Comparison of ENCODE assay signal across 24 cellular contexts in genomic region chr10:69952069-69952800, GRCh38.
DNase-seq lines count a peak whose midpoint lies in the region; ATAC-seq and TF ChIP-seq lines count a peak whose summit lies in the region.
"Had no signal": no experiment of that assay in that cellular context is flagged by ENCODE, and none has a peak within 500 bp of the region (broad histone marks: within the 10 kb centered on the region; RNA-seq: fewer than 3 reads in every experiment).

No MANE protein-coding gene starts in this region.

- no peaks in the 10 kb centered on the region for H3K9me2 ChIP-seq in OCI-LY7 (ENCODE audit: insufficient read depth, low read length)

- H3K36me3 ChIP-seq in right atrium auricular region (no peaks in the 10 kb centered on the region), OCI-LY7 (ENCODE audit: insufficient read depth, low read length) (no peaks in the 10 kb centered on the region)
- H3K36me3 ChIP-seq: BE2C, heart left ventricle, left ventricle myocardium inferior had no signal

- no peaks in the 10 kb centered on the region for H4K20me1 ChIP-seq in OCI-LY7 (ENCODE audit: insufficient read depth, low read length)

- CTCF ChIA-PET in OCI-LY7 (lab: Charles Lee; ENCODE audit: unreplicated experiment) = no interaction called here

- H2AFZ ChIP-seq in OCI-LY7 (ENCODE audit: low read length) = peak overlapping the region; percentile 82

- peaks cover 11% of the 10 kb centered on the region for H3K27me3 Mint-ChIP-seq in memory B cell
- peaks cover 26 to 78% of the 10 kb centered on the region in 2 donors for H3K27me3 Mint-ChIP-seq in effector memory CD8-positive, alpha-beta T cell
- H3K27me3 Mint-ChIP-seq: activated CD4-positive, alpha-beta T cell treated with anti-CD3 and anti-CD28 coated beads, Interleukin-2, amount 10 ng/mL, durations not matched to agents 24 days and 14 days had no signal

- no peaks in the 10 kb centered on the region for H3K36me3 Mint-ChIP-seq in memory B cell
- peaks cover 8% of the 10 kb centered on the region for H3K36me3 Mint-ChIP-seq in effector memory CD8-positive, alpha-beta T cell (ENCODE audit: insufficient read depth)
- H3K36me3 Mint-ChIP-seq: activated naive CD4-positive, alpha-beta T cell treated with anti-CD3 and anti-CD28 coated beads, Interleukin-2, amount 50 U/mL, for 24 hours; IgD-negative memory B cell had no signal

- H3K4me1 ChIP-seq in right atrium auricular region = no peaks in the 10 kb centered on the region
- H3K4me1 ChIP-seq in OCI-LY7 (ENCODE audit: insufficient read depth, low read length, poor library complexity, severe bottlenecking) = peaks cover 25% of the 10 kb centered on the region
- H3K4me1 ChIP-seq: BE2C, heart left ventricle, left ventricle myocardium inferior, testis had no signal

- H3K27ac Mint-ChIP-seq in memory B cell = peak overlapping the region; percentile 35
- no peak overlapping the region for H3K27ac Mint-ChIP-seq in effector memory CD8-positive, alpha-beta T cell
- H3K27ac Mint-ChIP-seq: activated CD4-positive, alpha-beta T cell treated with anti-CD3 and anti-CD28 coated beads, Interleukin-2, amount 10 ng/mL, durations not matched to agents 24 days and 14 days; activated naive CD4-positive, alpha-beta T cell treated with anti-CD3 and anti-CD28 coated beads, Interleukin-2, amount 50 U/mL, for 24 hours; activated T-cell treated with anti-CD3 and anti-CD28 coated beads, Interleukin-2, amount 50 U/mL, for 72 hours had no signal

- H3K9me3 Mint-ChIP-seq in memory B cell = no peaks in the 10 kb centered on the region
- H3K9me3 Mint-ChIP-seq in effector memory CD8-positive, alpha-beta T cell = no peaks in the 10 kb centered on the region
- H3K9me3 Mint-ChIP-seq: activated CD4-positive, alpha-beta T cell treated with anti-CD3 and anti-CD28 coated beads, Interleukin-2, amount 10 ng/mL, durations not matched to agents 24 days and 14 days; activated naive CD4-positive, alpha-beta T cell treated with anti-CD3 and anti-CD28 coated beads, Interleukin-2, amount 50 U/mL, for 24 hours; activated T-cell treated with anti-CD3 and anti-CD28 coated beads, Interleukin-2, amount 50 U/mL, for 72 hours; IgD-negative memory B cell had no signal

- H3K9me3 ChIP-seq in right atrium auricular region (no peaks in the 10 kb centered on the region), OCI-LY7 (ENCODE audit: low read length) (no peaks in the 10 kb centered on the region)
- H3K9me3 ChIP-seq: BE2C, heart left ventricle, left ventricle myocardium inferior, SJSA1, testis had no signal

- H3K27ac ChIP-seq in right atrium auricular region (no peak overlapping the region), OCI-LY7 (ENCODE audit: low read depth, low read length, poor library complexity, severe bottlenecking) (peak overlapping the region; percentile 45)
- H3K27ac ChIP-seq: 22Rv1, heart left ventricle, HL-60, left ventricle myocardium inferior, SJSA1, testis had no signal

- DNase-seq in cardiac septum (ENCODE audit: low spot score) (peak; percentile 33), right atrium auricular region (ENCODE audit: low spot score) (no peak), OCI-LY7 (ENCODE audit: low spot score) (peak; percentile 79), memory B cell (ENCODE audit: low spot score in 2 of 2) (no peak), foreskin fibroblast (no peak)
- DNase-seq in effector memory CD8-positive, alpha-beta T cell = no peak
- DNase-seq in stimulated activated naive CD8-positive, alpha-beta T cell treated with anti-CD3 and anti-CD28 coated beads, Interleukin-15, Interleukin-2, amounts not matched to agents 100 U/mL and 50 U/mL, for 24 hours = no peak
- DNase-seq: activated CD4-positive, alpha-beta T cell treated with anti-CD3 and anti-CD28 coated beads, Interleukin-2, amount 10 ng/mL, durations not matched to agents 24 days and 14 days; activated T-cell treated with anti-CD3 and anti-CD28 coated beads, Interleukin-2, amount 50 U/mL, for 72 hours; aorta; BE2C; caudate nucleus; dermis blood vessel endothelial cell; heart left ventricle; left ventricle myocardium inferior; NCI-H1417; NCI-H510A treated with DMSO at 0.1 percent for 48 hours; testis had no signal

- peaks cover 11% of the 10 kb centered on the region for H3K4me1 Mint-ChIP-seq in memory B cell
- H3K4me1 Mint-ChIP-seq in effector memory CD8-positive, alpha-beta T cell (ENCODE audit: low read depth in 2 of 2) = no peaks in the 10 kb centered on the region
- H3K4me1 Mint-ChIP-seq: activated CD4-positive, alpha-beta T cell treated with anti-CD3 and anti-CD28 coated beads, Interleukin-2, amount 10 ng/mL, durations not matched to agents 24 days and 14 days; activated naive CD4-positive, alpha-beta T cell treated with anti-CD3 and anti-CD28 coated beads, Interleukin-2, amount 50 U/mL, for 24 hours had no signal

- no TSS peak for BruUV-seq in OCI-LY7 (replicated peaks; lab: Mats Ljungman, UMichigan)

- intact Hi-C loops in cardiac septum (cut with DNase I) (no loop called here), OCI-LY7 (cut with micrococcal nuclease; ENCODE audit: unreplicated experiment) (loop anchor here (10.0 kb wide), 1 partner anchor 307 kb away; no protein-coding TSS in a partner anchor)

- no peaks in the 10 kb centered on the region for H3K79me2 ChIP-seq in OCI-LY7 (ENCODE audit: insufficient read depth, low read depth, low read length)

- H3K27me3 ChIP-seq in right atrium auricular region = no peaks in the 10 kb centered on the region
- H3K27me3 ChIP-seq: BE2C, heart left ventricle, SJSA1, testis had no signal

- peak; percentile 44 for ATAC-seq in memory B cell (ENCODE audit: low read depth)
- no peak for ATAC-seq in effector memory CD8-positive, alpha-beta T cell (replicated peaks)
- ATAC-seq in stimulated activated naive CD8-positive, alpha-beta T cell treated with anti-CD3 and anti-CD28 coated beads, Interleukin-15, Interleukin-2, amounts not matched to agents 100 U/mL and 50 U/mL, for 24 hours = no peak
- ATAC-seq in HG03095 (IDR thresholded peaks at IDR 0.05; ENCODE audit: unreplicated experiment) = no peak
- ATAC-seq: activated T-cell treated with anti-CD3 and anti-CD28 coated beads, Interleukin-2, amount 50 U/mL, for 72 hours; heart left ventricle had no signal

- H3K4me3 ChIP-seq in right atrium auricular region = no peak overlapping the region
- no peak overlapping the region for H3K4me3 ChIP-seq in OCI-LY7 (ENCODE audit: low read depth, low read length, poor library complexity, severe bottlenecking)
- no peak overlapping the region for H3K4me3 ChIP-seq in foreskin fibroblast (ENCODE audit: low read depth in 1 of 2, low read length in 2 of 2)
- H3K4me3 ChIP-seq: heart left ventricle, left ventricle myocardium inferior, SJSA1, testis had no signal

- TF ChIP-seq CTCF in right atrium auricular region (IDR thresholded peaks at IDR 0.05) = no peak
- no peak for TF ChIP-seq CTCF in OCI-LY7 (conservative IDR thresholded peaks at IDR 0.05; ENCODE audit: low read length)
- TF ChIP-seq CTCF in foreskin fibroblast (IDR thresholded peaks at IDR 0.05; ENCODE audit: low read depth, low read length) = no peak

- H3K4me3 Mint-ChIP-seq in memory B cell = no peak overlapping the region
- H3K4me3 Mint-ChIP-seq in effector memory CD8-positive, alpha-beta T cell = no peak overlapping the region
- H3K4me3 Mint-ChIP-seq: activated CD4-positive, alpha-beta T cell treated with anti-CD3 and anti-CD28 coated beads, Interleukin-2, amount 10 ng/mL, durations not matched to agents 24 days and 14 days; activated naive CD4-positive, alpha-beta T cell treated with anti-CD3 and anti-CD28 coated beads, Interleukin-2, amount 50 U/mL, for 24 hours; activated T-cell treated with anti-CD3 and anti-CD28 coated beads, Interleukin-2, amount 50 U/mL, for 72 hours had no signal

- H3K4me2 ChIP-seq in OCI-LY7 (ENCODE audit: low read length) = peak overlapping the region; percentile 50

- POLR2A ChIA-PET in OCI-LY7 (lab: Charles Lee) = no interaction called here

Comparison
In these comparisons a context has a peak if more than half of its experiments do, and no peak if none do; other contexts are left out.
1. DNase-seq: peak in cardiac septum (single experiment) and OCI-LY7 (single experiment); none in right atrium auricular region (single experiment), memory B cell (0 of 2), effector memory CD8-positive, alpha-beta T cell (0 of 3), stimulated activated naive CD8-positive, alpha-beta T cell treated with anti-CD3 and anti-CD28 coated beads, Interleukin-15, Interleukin-2, amounts not matched to agents 100 U/mL and 50 U/mL, for 24 hours (single experiment) and foreskin fibroblast (0 of 2).